In genomic region chrX:105317117-105317516, GRCh38 we compare ENCODE assay signal across 8 cellular contexts.
"Had no signal": no experiment of that assay in that cellular context is flagged by ENCODE, and none has a peak within 500 bp of the region (broad histone marks: within the 10 kb centered on the region; RNA-seq: fewer than 3 reads in every experiment).

No MANE protein-coding gene starts in this region.

- H3K4me3 ChIP-seq: GM12878 had no signal

- ATAC-seq: GM12878 had no signal

- FAIRE-seq: G401.6, GM12878, GM12891, GM12892, GM18507, GM19239 had no signal

- DNase-seq: GDM1, GF-D8 had no signal
